Comparison of ENCODE assay signal across 34 cellular contexts in genomic region chr7:1676550-1677071, GRCh38. TPM values are rescaled to one million over a fixed set of nuclear protein-coding genes. Genes with fewer than 3 reads are reported as not detected.
DNase-seq lines count a peak whose midpoint lies in the region; ATAC-seq and TF ChIP-seq lines count a peak whose summit lies in the region.
"Had no signal": no experiment of that assay in that cellular context is flagged by ENCODE, and none has a peak within 500 bp of the region (broad histone marks: within the 10 kb centered on the region; RNA-seq: fewer than 3 reads in every experiment).

No MANE protein-coding gene starts in this region.

- H2AFZ ChIP-seq in neural cell (ENCODE audit: low read depth, low read length), result no peak overlapping the region

- no peak for TF ChIP-seq CTCF in neural cell (IDR thresholded peaks at IDR 0.05; ENCODE audit: poor library complexity, severe bottlenecking)

- no peaks in the 10 kb centered on the region for H4K20me1 ChIP-seq in neural cell (ENCODE audit: insufficient read depth)

- H3K36me3 ChIP-seq in neural cell (ENCODE audit: insufficient read depth, low read length) (no peaks in the 10 kb centered on the region), aorta (ENCODE audit: control insufficient read depth in 1 of 2, insufficient read depth in 2 of 2, low read length in 1 of 2) (no peaks in the 10 kb centered on the region)
- H3K36me3 ChIP-seq: cardiac muscle cell, neutrophil, SJCRH30, upper lobe of left lung had no signal

- no peaks in the 10 kb centered on the region for H3K4me1 ChIP-seq in aorta (ENCODE audit: control insufficient read depth in 1 of 2, insufficient read depth in 2 of 2, low read length in 2 of 2)
- H3K4me1 ChIP-seq: SJCRH30, upper lobe of left lung had no signal

- WGBS in aorta, 2 donors, result 79% methylated on average over 23 of the region's 23 CpGs

- no peak overlapping the region for H3K4me2 ChIP-seq in neural cell (ENCODE audit: low read length)

- intact Hi-C loops in left ventricle myocardium superior (cut with micrococcal nuclease), result no loop called here
- intact Hi-C loops in Right ventricle myocardium superior (cut with DNase I), result no loop called here
- intact Hi-C loops in aorta (cut with DNase I), result no loop called here

- no peak for TF ChIP-seq EP300 in neural cell (conservative IDR thresholded peaks at IDR 0.05; ENCODE audit: poor library complexity, severe bottlenecking)

- H3K9me3 ChIP-seq in neural cell (ENCODE audit: low read length) (no peaks in the 10 kb centered on the region), aorta (ENCODE audit: control insufficient read depth, low read length) (no peaks in the 10 kb centered on the region)
- H3K9me3 ChIP-seq: neutrophil, SJCRH30, upper lobe of left lung had no signal

- no peaks in the 10 kb centered on the region for H3K27me3 ChIP-seq in neural cell (ENCODE audit: insufficient read depth, low read depth, low read length)
- no peaks in the 10 kb centered on the region for H3K27me3 ChIP-seq in aorta (ENCODE audit: control insufficient read depth in 1 of 2, insufficient read depth in 2 of 2, low read length in 1 of 2)
- H3K27me3 ChIP-seq: cardiac muscle cell, SJCRH30 had no signal

- no peaks in the 10 kb centered on the region for H3F3A ChIP-seq in neural cell (ENCODE audit: insufficient read depth, low read length, poor library complexity, severe bottlenecking)

- TF ChIP-seq RAD21 in neural cell (conservative IDR thresholded peaks at IDR 0.05), result no peak

- peak; percentile 16 for DNase-seq in NCI-H2107 treated with DMSO at 0.1 percent for 48 hours (lab: John Stamatoyannopoulos, UW; ENCODE audit: unreplicated experiment)
- DNase-seq in NCI-H2107 (lab: John Stamatoyannopoulos, UW), result no peak
- DNase-seq in left ventricle myocardium superior, result peak; percentile 8
- no peak for DNase-seq in Right ventricle myocardium superior
- peak; percentile 27 to 51 for DNase-seq in aorta
- no peak for DNase-seq in NCI-H1930 (lab: John Stamatoyannopoulos, UW)
- no peak for DNase-seq in NK-92 (lab: John Stamatoyannopoulos, UW; ENCODE audit: unreplicated experiment)
- DNase-seq: activated CD4-positive, alpha-beta T cell treated with anti-CD3 and anti-CD28 coated beads, Interleukin-2, amount 10 ng/mL, durations not matched to agents 24 days and 14 days; anterior cingulate cortex; Calu3; CD4-positive, CD25-positive, alpha-beta regulatory T cell; DMS79 treated with DMSO at 0.1 percent for 48 hours; erythroblast; GDM1; Karpas-422; NCI-H1417 treated with DMSO at 0.1 percent for 48 hours; NCI-H2081 treated with DMSO at 0.1 percent for 48 hours; NCI-H446 treated with DMSO at 0.1 percent for 48 hours; NCI-H774; SJCRH30; stimulated activated CD4-positive, alpha-beta T cell treated with anti-CD3 and anti-CD28 coated beads, Interleukin-15, amount 100 ng/mL, for 24 hours; stimulated activated CD4-positive, alpha-beta T cell treated with anti-CD3 and anti-CD28 coated beads, Interleukin-4, amount 100 ng/mL, for 4 hours; substantia nigra; T-helper 9 cell had no signal

- ATAC-seq in left ventricle myocardium superior (no peak), Right ventricle myocardium superior (ENCODE audit: poor library complexity) (no peak), aorta (ENCODE audit: low FRiP score) (no peak)
- ATAC-seq: activated T-helper 17 cell treated with anti-CD3 and anti-CD28 coated beads, Interleukin-2, amount 50 U/mL, for 72 hours; HCT116; HepG2; stimulated activated effector memory CD8-positive, alpha-beta T cell treated with anti-CD3 and anti-CD28 coated beads, Interleukin-12 subunit alpha, Interleukin-12 subunit beta, amount 100 ng/mL, for 72 hours had no signal

- H3K9ac ChIP-seq in neural cell (ENCODE audit: low read length), result peak overlapping the region; percentile 26

- H3K79me2 ChIP-seq in neural cell (replicated peaks; ENCODE audit: insufficient read depth, low read length), result peaks cover 37% of the 10 kb centered on the region

- H3K4me3 ChIP-seq in neural cell (ENCODE audit: low read length), result peak overlapping the region; percentile 18
- H3K4me3 ChIP-seq in aorta (ENCODE audit: low read length in 2 of 2), result no peak overlapping the region
- H3K4me3 ChIP-seq: cardiac muscle cell, SJCRH30, upper lobe of left lung had no signal

- no peaks in the 10 kb centered on the region for H3K9me2 ChIP-seq in neural cell (ENCODE audit: insufficient read depth, low read length)

- no peak overlapping the region for H3K27ac ChIP-seq in neural cell (ENCODE audit: low read length)
- no peak overlapping the region for H3K27ac ChIP-seq in aorta (ENCODE audit: low read depth in 1 of 2, low read length in 2 of 2)
- H3K27ac ChIP-seq: 22Rv1, cardiac muscle cell, neutrophil, SJCRH30, upper lobe of left lung, VCaP had no signal

TF ChIP-seq in neural cell, 6 proteins besides CTCF, POLR2A, EP300 and RAD21:
- TF ChIP-seq MXI1 (conservative IDR thresholded peaks at IDR 0.05; ENCODE audit: poor library complexity, severe bottlenecking) (no peak), TAF1 (IDR thresholded peaks at IDR 0.05; ENCODE audit: low read depth) (no peak), REST (IDR thresholded peaks at IDR 0.05; ENCODE audit: borderline replicate concordance) (no peak), EZH2 (IDR thresholded peaks at IDR 0.05; ENCODE audit: borderline replicate concordance, insufficient read depth, low read length, poor library complexity, severe bottlenecking) (no peak), SMC3 (conservative IDR thresholded peaks at IDR 0.05; ENCODE audit: poor library complexity) (no peak), POLR2AphosphoS5 (IDR thresholded peaks at IDR 0.05) (no peak)

RNA-seq across cellular contexts. Expression of gene ELFN1, which starts 6.5 kb away (rescaled TPM):
- 12.0 TPM for total RNA-seq in left ventricle myocardium superior
- total RNA-seq in Right ventricle myocardium superior, result 10.8 TPM
- polyA plus RNA-seq in neural cell, result 11.8 and 13.9 TPM in 2 replicates
- polyA minus RNA-seq in neural cell, result 14.5 and 15.8 TPM in 2 replicates
- 1 to 10 TPM; 1.2 to 4.8 TPM for total RNA-seq in aorta
- under 1 TPM in 1 of 2 donors, not detected in 1; 0.13 TPM for polyA plus RNA-seq in aorta
- total RNA-seq: activated CD4-positive, alpha-beta T cell treated with anti-CD3 and anti-CD28 coated beads, Interleukin-2, amount 10 ng/mL, durations not matched to agents 24 days and 14 days; Calu3; CD4-positive, CD25-positive, alpha-beta regulatory T cell had no signal
- polyA plus RNA-seq: CD4-positive, CD25-positive, alpha-beta regulatory T cell had no signal

Comparison
In these comparisons a context has a peak if more than half of its experiments do, and no peak if none do; other contexts are left out.
1. DNase-seq: peak in NCI-H2107 treated with DMSO at 0.1 percent for 48 hours (single experiment), left ventricle myocardium superior (single experiment) and aorta (2 of 2); none in NCI-H2107 (single experiment), Right ventricle myocardium superior (single experiment), NCI-H1930 (0 of 2) and NK-92 (single experiment).